In the genomic region with DNA sequence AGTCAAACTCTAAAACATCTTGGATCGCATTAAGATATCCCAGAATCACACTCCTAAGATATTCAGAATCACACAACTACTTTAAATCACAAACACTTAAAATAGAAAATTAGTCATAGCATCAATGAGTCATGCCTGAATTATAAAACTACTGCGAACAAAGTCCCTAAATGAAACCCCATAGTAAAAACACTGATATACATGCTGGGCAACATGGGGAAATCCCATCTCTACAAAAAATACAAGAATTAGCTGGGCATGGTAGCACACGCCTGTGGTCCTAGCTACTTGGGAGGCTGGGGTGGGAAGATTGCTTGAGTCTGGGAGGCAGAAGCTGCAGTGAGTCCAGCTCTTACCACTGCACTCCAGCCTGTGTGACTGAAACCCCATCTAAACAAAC, we compare ENCODE assay signal across 13 cellular contexts.
A peak's percentile ranks its signal among the peaks of the same experiment; 100 is the strongest.
DNase-seq lines count a peak whose midpoint lies in the region; ATAC-seq and TF ChIP-seq lines count a peak whose summit lies in the region.
"Had no signal": no experiment of that assay in that cellular context is flagged by ENCODE, and none has a peak within 500 bp of the region (broad histone marks: within the 10 kb centered on the region; RNA-seq: fewer than 3 reads in every experiment).

No MANE protein-coding gene starts in this region.

- H3K9me2 ChIP-seq in Karpas-422 (replicated peaks; ENCODE audit: insufficient read depth, low read length): no peaks in the 10 kb centered on the region

- H3K27ac Mint-ChIP-seq in chondrocyte (ENCODE audit: unreplicated experiment) (peak overlapping the region; percentile 74), naive B cell (peak overlapping the region; percentile 63 to 96 (median 80)), H9 (no peak overlapping the region)
- H3K27ac Mint-ChIP-seq: activated naive CD4-positive, alpha-beta T cell treated with anti-CD3 and anti-CD28 coated beads, Interleukin-2, amount 50 U/mL, for 72 hours had no signal

- H3K4me1 Mint-ChIP-seq in chondrocyte (ENCODE audit: low read depth) (peaks cover 63% of the 10 kb centered on the region), naive B cell (peaks cover 46 to 51% (median 51%) of the 10 kb centered on the region in 3 donors), H9 (peaks cover 0 to 5% of the 10 kb centered on the region in 2 experiments; a peak in 2 of 4 replicates)

- no peak overlapping the region for H3K14ac ChIP-seq in H9 (ENCODE audit: insufficient read depth, low read length)

- H4K8ac ChIP-seq in H9 (replicated peaks; ENCODE audit: insufficient read length, low read depth, low read length): no peak overlapping the region

- no peak overlapping the region for H4K91ac ChIP-seq in H9 (ENCODE audit: insufficient read length, low read depth, low read length)

- peaks cover 2% of the 10 kb centered on the region for H3K36me3 Mint-ChIP-seq in chondrocyte (ENCODE audit: low read depth)
- peaks cover 28 to 30% of the 10 kb centered on the region in 2 donors for H3K36me3 Mint-ChIP-seq in naive B cell
- H3K36me3 Mint-ChIP-seq in H9 (ENCODE audit: insufficient read depth in 1 of 3, low read depth in 3 of 3): no peaks in the 10 kb centered on the region
- H3K36me3 Mint-ChIP-seq: activated naive CD4-positive, alpha-beta T cell treated with anti-CD3 and anti-CD28 coated beads, Interleukin-2, amount 50 U/mL, for 72 hours had no signal

- H3K4ac ChIP-seq in H9 (ENCODE audit: low read depth, low read length): no peak overlapping the region

- H3T11ph ChIP-seq in H9 (ENCODE audit: low read length): no peak overlapping the region

- no peak overlapping the region for H2BK15ac ChIP-seq in H9 (ENCODE audit: low read depth, low read length)

- H3K9me3 Mint-ChIP-seq in chondrocyte (ENCODE audit: low read depth) (no peaks in the 10 kb centered on the region), naive B cell (no peaks in the 10 kb centered on the region), H9 (no peaks in the 10 kb centered on the region)

- H3K36me3 ChIP-seq in Karpas-422 (ENCODE audit: insufficient read depth, low read length): no peaks in the 10 kb centered on the region
- H3K36me3 ChIP-seq: MG63, WERI-Rb-1 had no signal

- no peak overlapping the region for H2AK5ac ChIP-seq in H9 (ENCODE audit: insufficient read length, low read length)

- no peak overlapping the region for H4K5ac ChIP-seq in H9 (ENCODE audit: insufficient read length, low read depth, low read length)

- H2BK120ac ChIP-seq in H9 (ENCODE audit: low read depth, low read length, poor library complexity, severe bottlenecking): no peak overlapping the region

- ATAC-seq in naive B cell (ENCODE audit: low read depth in 2 of 2): peak; percentile 74 to 83
- no peak for ATAC-seq in HG03521 (IDR thresholded peaks at IDR 0.05; ENCODE audit: unreplicated experiment)

- no peak overlapping the region for H3K18ac ChIP-seq in H9 (ENCODE audit: insufficient read length, low read depth, low read length)

- no peaks in the 10 kb centered on the region for H3K4me1 ChIP-seq in Karpas-422 (ENCODE audit: low read length)
- H3K4me1 ChIP-seq in H9 (ENCODE audit: insufficient read depth, low read length): no peaks in the 10 kb centered on the region

- no peaks in the 10 kb centered on the region for H4K20me1 ChIP-seq in Karpas-422 (ENCODE audit: insufficient read depth, low read depth, low read length)
- H4K20me1 ChIP-seq in H9 (ENCODE audit: control insufficient read depth, insufficient read depth, insufficient read length): no peaks in the 10 kb centered on the region

- H3K27me3 Mint-ChIP-seq in chondrocyte (ENCODE audit: low read depth) (no peaks in the 10 kb centered on the region), naive B cell (no peaks in the 10 kb centered on the region), H9 (ENCODE audit: low read depth) (no peaks in the 10 kb centered on the region)

- peak; percentile 25 for DNase-seq in AG09309 (ENCODE audit: low read depth)
- peak; percentile 18 for DNase-seq in HT-29 (ENCODE audit: low spot score)
- DNase-seq in chondrocyte (ENCODE audit: low spot score): no peak
- DNase-seq in naive B cell: no peak
- no peak for DNase-seq in Karpas-422
- no peak for DNase-seq in H9
- DNase-seq in NOMO-1 treated with DMSO at 0.1 percent for 48 hours (lab: John Stamatoyannopoulos, UW; ENCODE audit: unreplicated experiment): no peak
- DNase-seq: DND-41, glutamatergic neuron, MG63, WERI-Rb-1 had no signal

- H3K23ac ChIP-seq in H9 (ENCODE audit: insufficient read length, low read depth, low read length): no peak overlapping the region

- H3K9me3 ChIP-seq in Karpas-422 (ENCODE audit: low read length) (no peaks in the 10 kb centered on the region), H9 (ENCODE audit: control insufficient read depth, low read depth, low read length) (no peaks in the 10 kb centered on the region)
- H3K9me3 ChIP-seq: MG63 had no signal

- TF ChIP-seq CTCF in AG09309 (IDR thresholded peaks at IDR 0.05; ENCODE audit: control insufficient read depth, insufficient read depth, low read depth, low read length, missing control alignments) (no peak), chondrocyte (IDR thresholded peaks at IDR 0.05) (no peak), H9 (conservative IDR thresholded peaks at IDR 0.05) (no peak)

- no peak overlapping the region for H3K9ac ChIP-seq in Karpas-422 (ENCODE audit: low read length)
- no peak overlapping the region for H3K9ac ChIP-seq in H9 (ENCODE audit: extremely low read depth, insufficient read length, low read length)

- H3K27me3 ChIP-seq in Karpas-422 (ENCODE audit: low read length) (no peaks in the 10 kb centered on the region), H9 (ENCODE audit: insufficient read depth, low read length) (no peaks in the 10 kb centered on the region)
- H3K27me3 ChIP-seq: MG63 had no signal

- H3K23me2 ChIP-seq in H9 (ENCODE audit: insufficient read length, low read depth, low read length, poor library complexity, severe bottlenecking): no peaks in the 10 kb centered on the region

- H2BK5ac ChIP-seq in H9 (ENCODE audit: insufficient read length, low read length): no peak overlapping the region

- H3K56ac ChIP-seq in H9 (ENCODE audit: insufficient read length, low read depth, low read length): no peak overlapping the region

- H3K4me3 ChIP-seq in AG09309 (ENCODE audit: control insufficient read depth, low read depth, low read length) (no peak overlapping the region), Karpas-422 (ENCODE audit: low read length) (no peak overlapping the region)
- H3K4me3 ChIP-seq: MG63 had no signal

- H2BK12ac ChIP-seq in H9 (ENCODE audit: insufficient read length, low read depth, low read length): no peak overlapping the region

- H3K79me1 ChIP-seq in H9 (ENCODE audit: insufficient read depth, low read depth, low read length, poor library complexity, severe bottlenecking): no peaks in the 10 kb centered on the region

- H3K4me2 ChIP-seq in Karpas-422 (ENCODE audit: low read depth, low read length, poor library complexity, severe bottlenecking) (no peak overlapping the region), H9 (ENCODE audit: insufficient read depth, insufficient read length, low read length) (no peak overlapping the region)

- H2AFZ ChIP-seq in Karpas-422 (ENCODE audit: low read length): no peak overlapping the region
- H2AFZ ChIP-seq in H9 (ENCODE audit: low read length): no peak overlapping the region

- H3K79me2 ChIP-seq in Karpas-422 (ENCODE audit: low read length): no peaks in the 10 kb centered on the region
- H3K79me2 ChIP-seq in H9 (ENCODE audit: insufficient read depth, low read length): no peaks in the 10 kb centered on the region

- H3K4me3 Mint-ChIP-seq in chondrocyte (ENCODE audit: unreplicated experiment): no peak overlapping the region
- H3K4me3 Mint-ChIP-seq in naive B cell: peak overlapping the region in 4 of 8 donors; percentile 22 to 49 (median 29)
- H3K4me3 Mint-ChIP-seq in H9: no peak overlapping the region

- H2BK20ac ChIP-seq in H9 (ENCODE audit: low read depth, low read length, poor library complexity, severe bottlenecking): no peak overlapping the region

- WGBS in H9 (ENCODE audit: extremely low coverage, insufficient read length, low lambda C conversion rate): no CpG with 5 or more reads among the region's 3 CpGs

- H3K27ac ChIP-seq in Karpas-422 (ENCODE audit: low read length): no peak overlapping the region
- no peak overlapping the region for H3K27ac ChIP-seq in H9 (ENCODE audit: insufficient read length, low read depth, low read length)
- H3K27ac ChIP-seq: WERI-Rb-1 had no signal

Comparison
In these comparisons a context has a peak if more than half of its experiments do, and no peak if none do; other contexts are left out.
1. DNase-seq: peak in AG09309 (single experiment) and HT-29 (single experiment); none in chondrocyte (single experiment), naive B cell (single experiment), Karpas-422 (single experiment), H9 (single experiment) and NOMO-1 treated with DMSO at 0.1 percent for 48 hours (single experiment).
2. H3K27ac Mint-ChIP-seq: peak in chondrocyte (single experiment) and naive B cell (6 of 6); none in H9 (0 of 3).